27 cellular contexts compared by ENCODE assay signal in the genomic region with DNA sequence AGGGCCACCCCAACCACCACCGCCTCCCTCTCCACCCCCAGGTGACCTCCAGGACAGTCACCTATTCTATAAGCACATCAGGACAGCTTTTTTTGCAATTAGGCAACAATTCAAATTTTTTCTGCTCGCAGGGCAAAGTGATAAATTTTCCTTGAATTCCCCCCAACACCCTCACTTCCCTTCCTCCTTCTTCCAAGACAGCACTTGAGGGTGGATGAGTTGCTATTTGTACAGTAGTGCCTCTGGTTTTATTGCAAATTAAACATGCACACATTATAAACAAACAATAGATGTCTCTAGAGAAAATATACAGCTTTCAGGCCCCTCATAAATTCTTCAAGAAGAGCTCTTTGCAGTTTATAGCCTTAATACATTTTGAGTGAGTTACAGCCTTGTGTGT.
DNase-seq lines count a peak whose midpoint lies in the region; ATAC-seq, FAIRE-seq and TF ChIP-seq lines count a peak whose summit lies in the region.
"Had no signal": no experiment of that assay in that cellular context is flagged by ENCODE, and none has a peak within 500 bp of the region (broad histone marks: within the 10 kb centered on the region; RNA-seq: fewer than 3 reads in every experiment).

No MANE protein-coding gene starts in this region.

- no peak for ATAC-seq in GM18505 (IDR thresholded peaks at IDR 0.05; ENCODE audit: unreplicated experiment)
- ATAC-seq in HG03571 (IDR thresholded peaks at IDR 0.05; ENCODE audit: unreplicated experiment), result no peak
- no peak for ATAC-seq in activated T-helper 17 cell treated with anti-CD3 and anti-CD28 coated beads, Interleukin-2, amount 50 U/mL, for 72 hours (replicated peaks)
- ATAC-seq: A549, GM12878, GM23338, HCT116 had no signal

- no peaks in the 10 kb centered on the region for H3K4me1 Mint-ChIP-seq in activated T-helper 17 cell treated with anti-CD3 and anti-CD28 coated beads, Interleukin-2, amount 50 U/mL, for 72 hours
- H3K4me1 Mint-ChIP-seq: CD14-positive monocyte; CD8-positive, alpha-beta memory T cell had no signal

- H3K36me3 ChIP-seq in HEK293 (ENCODE audit: control insufficient read depth in 2 of 2, insufficient read depth in 1 of 2, low read length in 2 of 2), result no peaks in the 10 kb centered on the region
- no peaks in the 10 kb centered on the region for H3K36me3 ChIP-seq in bronchial epithelial cell (ENCODE audit: control insufficient read depth, insufficient read depth, low read length)
- H3K36me3 ChIP-seq: BE2C; BLaER1 treated with 17β-estradiol and CSF1 and Interleukin-3, amounts not matched to agents 10 nM and 100 nM had no signal

- no peak for TF ChIP-seq POLR2A in GM18505 (IDR thresholded peaks at IDR 0.05; ENCODE audit: borderline replicate concordance, extremely low read depth, insufficient read depth, insufficient read length)

- peaks cover 8% of the 10 kb centered on the region for H3K27me3 ChIP-seq in bronchial epithelial cell (ENCODE audit: control insufficient read depth, insufficient read depth, low read length)
- H3K27me3 ChIP-seq: BLaER1 treated with 17β-estradiol and CSF1 and Interleukin-3, amounts not matched to agents 10 nM and 100 nM had no signal

- no peaks in the 10 kb centered on the region for H3K9me3 ChIP-seq in HEK293 (ENCODE audit: control insufficient read depth, insufficient read depth, low read depth, low read length)
- H3K9me3 ChIP-seq: A549, BE2C had no signal

- no peaks in the 10 kb centered on the region for H3K9me3 Mint-ChIP-seq in activated T-helper 17 cell treated with anti-CD3 and anti-CD28 coated beads, Interleukin-2, amount 50 U/mL, for 72 hours
- H3K9me3 Mint-ChIP-seq: CD4-positive, alpha-beta T cell; CD8-positive, alpha-beta memory T cell; GM23338; H9 had no signal

- TF ChIP-seq CTCF in HEK293 (tag by site-specific recombination; IDR thresholded peaks at IDR 0.05) (no peak), bronchial epithelial cell (IDR thresholded peaks at IDR 0.05; ENCODE audit: insufficient read depth, low read length, severe bottlenecking) (no peak)

- POLR2A ChIA-PET in HEK293 (lab: Yijun Ruan, JAX), result no interaction called here

- H3K4me1 ChIP-seq in HEK293 (ENCODE audit: control insufficient read depth, insufficient read depth, low read length), result 0 out of 2 replicates have a peak, but pooled peaks cover 3% of the 10 kb centered on the region
- H3K4me1 ChIP-seq: A549, BE2C had no signal

- no peak overlapping the region for H3K4me3 Mint-ChIP-seq in activated T-helper 17 cell treated with anti-CD3 and anti-CD28 coated beads, Interleukin-2, amount 50 U/mL, for 72 hours
- H3K4me3 Mint-ChIP-seq: CD14-positive monocyte; CD4-positive, alpha-beta T cell; CD8-positive, alpha-beta memory T cell; GM23338; H9 had no signal

- H3K27me3 Mint-ChIP-seq in activated T-helper 17 cell treated with anti-CD3 and anti-CD28 coated beads, Interleukin-2, amount 50 U/mL, for 72 hours, result peaks cover 22% of the 10 kb centered on the region

- no peak overlapping the region for H3K4me3 ChIP-seq in HEK293 (ENCODE audit: low read depth, low read length)
- H3K4me3 ChIP-seq in bronchial epithelial cell (ENCODE audit: low read depth, low read length), result no peak overlapping the region
- H3K4me3 ChIP-seq: A549; BLaER1 treated with 17β-estradiol and CSF1 and Interleukin-3, amounts not matched to agents 10 nM and 100 nM; GM12878; GM23338 had no signal

- peak; percentile 23 for FAIRE-seq in bronchial epithelial cell (lab: Jason Lieb, UNC)
- FAIRE-seq: A549, GM12878, GM18507 had no signal

- H3K27ac Mint-ChIP-seq in activated T-helper 17 cell treated with anti-CD3 and anti-CD28 coated beads, Interleukin-2, amount 50 U/mL, for 72 hours, result no peak overlapping the region
- H3K27ac Mint-ChIP-seq: CD4-positive, alpha-beta T cell; GM23338 had no signal

- CTCF ChIA-PET in HEK293 (lab: Yijun Ruan, JAX), result interaction anchor here (0.6 to 0.7 kb wide), 2 partner anchors 66 to 241 kb away, joined by 3 read pairs; no protein-coding TSS in a partner anchor

- H3K36me3 Mint-ChIP-seq in activated T-helper 17 cell treated with anti-CD3 and anti-CD28 coated beads, Interleukin-2, amount 50 U/mL, for 72 hours (ENCODE audit: low read depth), result no peaks in the 10 kb centered on the region
- H3K36me3 Mint-ChIP-seq: CD14-positive monocyte; CD8-positive, alpha-beta memory T cell had no signal

- DNase-seq in DMS79 (lab: John Stamatoyannopoulos, UW) (peak; percentile 58), NCI-H69 (lab: John Stamatoyannopoulos, UW) (peak; percentile 39), bronchial epithelial cell (ENCODE audit: low read depth) (no peak), KG1 (lab: John Stamatoyannopoulos, UW) (no peak)
- DNase-seq: 8988T; ACHN; AML-193; BE2C; Calu3; CD4-positive, alpha-beta T cell; CD8-positive, alpha-beta memory T cell; COR-L47; DMS53; EL; GDM1; H9 had no signal

- no peak overlapping the region for H3K27ac ChIP-seq in HEK293 (ENCODE audit: extremely low read depth, low read depth, low read length)
- H3K27ac ChIP-seq: A549; BLaER1 treated with 17β-estradiol and CSF1 and Interleukin-3, amounts not matched to agents 10 nM and 100 nM had no signal

TF ChIP-seq in HEK293, 187 proteins besides CTCF, POLR2A, EP300 and RAD21:
- peak; percentile 40 for TF ChIP-seq FEZF1 (tag by site-specific recombination; IDR thresholded peaks at IDR 0.05)
- TF ChIP-seq ZNF701 (tag by site-specific recombination; IDR thresholded peaks at IDR 0.05), result peak; percentile 91
- 0 out of 2 replicates have a peak, but pooled peaks have one; percentile 24 for TF ChIP-seq ZBTB20 (tag by site-specific recombination; IDR thresholded peaks at IDR 0.05)
- TF ChIP-seq, protein P1, sequence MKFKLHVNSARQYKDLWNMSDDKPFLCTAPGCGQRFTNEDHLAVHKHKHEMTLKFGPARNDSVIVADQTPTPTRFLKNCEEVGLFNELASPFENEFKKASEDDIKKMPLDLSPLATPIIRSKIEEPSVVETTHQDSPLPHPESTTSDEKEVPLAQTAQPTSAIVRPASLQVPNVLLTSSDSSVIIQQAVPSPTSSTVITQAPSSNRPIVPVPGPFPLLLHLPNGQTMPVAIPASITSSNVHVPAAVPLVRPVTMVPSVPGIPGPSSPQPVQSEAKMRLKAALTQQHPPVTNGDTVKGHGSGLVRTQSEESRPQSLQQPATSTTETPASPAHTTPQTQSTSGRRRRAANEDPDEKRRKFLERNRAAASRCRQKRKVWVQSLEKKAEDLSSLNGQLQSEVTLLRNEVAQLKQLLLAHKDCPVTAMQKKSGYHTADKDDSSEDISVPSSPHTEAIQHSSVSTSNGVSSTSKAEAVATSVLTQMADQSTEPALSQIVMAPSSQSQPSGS (tag by site-specific recombination; IDR thresholded peaks at IDR 0.05; ENCODE audit: low read depth), result no peak
TF ChIP-seq in HEK293: peak in this region for 3.

Comparison
In these comparisons a context has a peak if more than half of its experiments do, and no peak if none do; other contexts are left out.
1. DNase-seq: peak in DMS79 (single experiment) and NCI-H69 (single experiment); none in bronchial epithelial cell (single experiment) and KG1 (single experiment).